Comparison of ENCODE assay signal across 16 cellular contexts in genomic region chr1:3911981-3912808, GRCh38. TPM values are rescaled to one million over a fixed set of nuclear protein-coding genes. Genes with fewer than 3 reads are reported as not detected.
DNase-seq lines count a peak whose midpoint lies in the region; ATAC-seq and TF ChIP-seq lines count a peak whose summit lies in the region.
"Had no signal": no experiment of that assay in that cellular context is flagged by ENCODE, and none has a peak within 500 bp of the region (broad histone marks: within the 10 kb centered on the region; RNA-seq: fewer than 3 reads in every experiment).

No MANE protein-coding gene starts in this region.

- no peak for TF ChIP-seq POLR2A in stomach (IDR thresholded peaks at IDR 0.05)

- peaks cover 56% of the 10 kb centered on the region for H3K4me1 ChIP-seq in BLaER1
- peaks cover 49% of the 10 kb centered on the region for H3K4me1 ChIP-seq in Karpas-422 (ENCODE audit: low read length)
- peaks cover 6% of the 10 kb centered on the region for H3K4me1 ChIP-seq in neural progenitor cell
- H3K4me1 ChIP-seq in stomach = peaks cover 0 to 9% (median 8%) of the 10 kb centered on the region in 4 donors

- ATAC-seq in HG02763 (IDR thresholded peaks at IDR 0.05; ENCODE audit: unreplicated experiment) = no peak

- H3K9me3 ChIP-seq in BLaER1 (no peaks in the 10 kb centered on the region), Karpas-422 (ENCODE audit: low read length) (no peaks in the 10 kb centered on the region), neural progenitor cell (ENCODE audit: low read depth) (no peaks in the 10 kb centered on the region), stomach (no peaks in the 10 kb centered on the region)

- H3K4me2 ChIP-seq in BLaER1 (peak overlapping the region; percentile 97), Karpas-422 (ENCODE audit: low read depth, low read length, poor library complexity, severe bottlenecking) (peak overlapping the region; percentile 84), neural progenitor cell (no peak overlapping the region)

- peak overlapping the region; percentile 3; the same call in 1 of the 2 replicates for H3K9ac ChIP-seq in BLaER1
- peak overlapping the region; percentile 75; the same call in 1 of the 2 replicates for H3K9ac ChIP-seq in Karpas-422 (ENCODE audit: low read length)
- no peak overlapping the region for H3K9ac ChIP-seq in neural progenitor cell

- intact Hi-C loops in stomach (cut with DNase I; ENCODE audit: low total_unique reads) = no loop called here

- no peaks in the 10 kb centered on the region for H3K9me3 Mint-ChIP-seq in neural progenitor cell
- H3K9me3 Mint-ChIP-seq in activated CD4-positive, alpha-beta memory T cell treated with anti-CD3 and anti-CD28 coated beads, Interleukin-2, amount 10 ng/mL, durations not matched to agents 7 days and 5 days = no peaks in the 10 kb centered on the region
- H3K9me3 Mint-ChIP-seq: H9 had no signal

- H3K4me3 Mint-ChIP-seq in neural progenitor cell = no peak overlapping the region
- no peak overlapping the region for H3K4me3 Mint-ChIP-seq in activated CD4-positive, alpha-beta memory T cell treated with anti-CD3 and anti-CD28 coated beads, Interleukin-2, amount 10 ng/mL, durations not matched to agents 7 days and 5 days

- H4K20me1 ChIP-seq in BLaER1 (no peaks in the 10 kb centered on the region), Karpas-422 (ENCODE audit: insufficient read depth, low read depth, low read length) (no peaks in the 10 kb centered on the region), neural progenitor cell (ENCODE audit: low read depth) (no peaks in the 10 kb centered on the region)

- no peaks in the 10 kb centered on the region for H3K36me3 ChIP-seq in BLaER1
- H3K36me3 ChIP-seq in Karpas-422 (ENCODE audit: insufficient read depth, low read length) = no peaks in the 10 kb centered on the region
- no peaks in the 10 kb centered on the region for H3K36me3 ChIP-seq in neural progenitor cell
- no peaks in the 10 kb centered on the region for H3K36me3 ChIP-seq in stomach

- H3K27ac ChIP-seq in BLaER1 = 0 out of 2 replicates have a peak overlapping the region, but pooled peaks have one; percentile 18
- H3K27ac ChIP-seq in Karpas-422 (ENCODE audit: low read length) = no peak overlapping the region
- no peak overlapping the region for H3K27ac ChIP-seq in coronary artery
- H3K27ac ChIP-seq in neural progenitor cell = no peak overlapping the region
- H3K27ac ChIP-seq in stomach = no peak overlapping the region

- no peaks in the 10 kb centered on the region for H3K79me2 ChIP-seq in Karpas-422 (ENCODE audit: low read length)
- H3K79me2 ChIP-seq in neural progenitor cell (ENCODE audit: low read depth) = no peaks in the 10 kb centered on the region

- no peaks in the 10 kb centered on the region for H3F3A ChIP-seq in neural progenitor cell (ENCODE audit: low read depth)

- peak overlapping the region; percentile 78 for H3K27ac Mint-ChIP-seq in neural progenitor cell
- H3K27ac Mint-ChIP-seq in activated CD4-positive, alpha-beta memory T cell treated with anti-CD3 and anti-CD28 coated beads, Interleukin-2, amount 10 ng/mL, durations not matched to agents 7 days and 5 days = no peak overlapping the region
- H3K27ac Mint-ChIP-seq: H9 had no signal

- H3K27me3 Mint-ChIP-seq in neural progenitor cell (ENCODE audit: insufficient read depth, low read depth) = peaks cover 10% of the 10 kb centered on the region
- H3K27me3 Mint-ChIP-seq in activated CD4-positive, alpha-beta memory T cell treated with anti-CD3 and anti-CD28 coated beads, Interleukin-2, amount 10 ng/mL, durations not matched to agents 7 days and 5 days = no peaks in the 10 kb centered on the region

- H3K36me3 Mint-ChIP-seq in neural progenitor cell = no peaks in the 10 kb centered on the region
- H3K36me3 Mint-ChIP-seq in activated CD4-positive, alpha-beta memory T cell treated with anti-CD3 and anti-CD28 coated beads, Interleukin-2, amount 10 ng/mL, durations not matched to agents 7 days and 5 days (ENCODE audit: low read depth) = no peaks in the 10 kb centered on the region

- CTCF ChIA-PET in activated CD4-positive, alpha-beta memory T cell treated with anti-CD3 and anti-CD28 coated beads, Interleukin-2, amount 10 ng/mL, durations not matched to agents 7 days and 5 days (lab: Charles Lee) = interaction anchor here (2.0 kb wide), 1 partner anchor 10 kb away, joined by 5 read pairs; no protein-coding TSS in a partner anchor

- H3K4me3 ChIP-seq in BLaER1 (no peak overlapping the region), Karpas-422 (ENCODE audit: low read length) (peak overlapping the region; percentile 65), coronary artery (no peak overlapping the region), neural progenitor cell (no peak overlapping the region), stomach (no peak overlapping the region)

- H3K27me3 ChIP-seq in BLaER1 = no peaks in the 10 kb centered on the region
- no peaks in the 10 kb centered on the region for H3K27me3 ChIP-seq in Karpas-422 (ENCODE audit: low read length)
- no peaks in the 10 kb centered on the region for H3K27me3 ChIP-seq in neural progenitor cell
- H3K27me3 ChIP-seq in stomach = peaks cover 0 to 55% (median 11%) of the 10 kb centered on the region in 3 donors

- H3K9me2 ChIP-seq in Karpas-422 (replicated peaks; ENCODE audit: insufficient read depth, low read length) = no peaks in the 10 kb centered on the region

- TF ChIP-seq CTCF in coronary artery (IDR thresholded peaks at IDR 0.05) (no peak), neural progenitor cell (IDR thresholded peaks at IDR 0.05) (no peak), stomach (IDR thresholded peaks at IDR 0.05) (no peak)

- no peak for DNase-seq in Karpas-422
- peak; percentile 68 for DNase-seq in coronary artery (ENCODE audit: low spot score)
- DNase-seq in neural progenitor cell (ENCODE audit: low spot score) = no peak
- no peak for DNase-seq in stomach
- DNase-seq in activated CD4-positive, alpha-beta memory T cell treated with anti-CD3 and anti-CD28 coated beads, Interleukin-2, amount 10 ng/mL, durations not matched to agents 7 days and 5 days = no peak
- no peak for DNase-seq in NCI-H2227 treated with DMSO at 0.1 percent for 48 hours (lab: John Stamatoyannopoulos, UW)
- DNase-seq: C1 segment of cervical spinal cord; DMS79; H9; NCI-H1105 treated with DMSO at 0.1 percent for 48 hours; NCI-H1694; NCI-H2081 treated with DMSO at 0.1 percent for 48 hours; NK-92 treated with Interleukin-12 subunit alpha and Interleukin-12 subunit beta, amount 100 ng/mL, for 24 hours; SHP77 treated with DMSO at 0.1 percent for 48 hours had no signal

- no peak for TF ChIP-seq EP300 in stomach (IDR thresholded peaks at IDR 0.05)

- POLR2A ChIA-PET in activated CD4-positive, alpha-beta memory T cell treated with anti-CD3 and anti-CD28 coated beads, Interleukin-2, amount 10 ng/mL, durations not matched to agents 7 days and 5 days (lab: Charles Lee) = no interaction called here

- 82 to 93% (median 87%) methylated on average over 16 to 38 of the region's 38 CpGs for WGBS in stomach, 5 donors

- peaks cover 43% of the 10 kb centered on the region for H3K4me1 Mint-ChIP-seq in neural progenitor cell
- peaks cover 2% of the 10 kb centered on the region for H3K4me1 Mint-ChIP-seq in activated CD4-positive, alpha-beta memory T cell treated with anti-CD3 and anti-CD28 coated beads, Interleukin-2, amount 10 ng/mL, durations not matched to agents 7 days and 5 days

- H2AFZ ChIP-seq in Karpas-422 (ENCODE audit: low read length) = no peak overlapping the region
- no peak overlapping the region for H2AFZ ChIP-seq in neural progenitor cell (replicated peaks)

RNA-seq across cellular contexts. Expression of gene C1orf174, which starts 12.1 kb away (rescaled TPM):
- 17.4 and 25.5 TPM in 2 replicates for total RNA-seq in Karpas-422 (2014; rRNA removed; shearing (Covaris generic); ENCODE audit: low replicate concordance)
- total RNA-seq in neural progenitor cell (ENCODE audit: low replicate concordance) (31.3 and 36.5 TPM in 2 replicates), stomach (100 to 1,000 TPM in 1 of 5 donors, 10 to 100 TPM in 4; 17.3 to 124 (median 28.7) TPM)
- polyA plus RNA-seq in stomach = 10 to 100 TPM; 13.1 to 18.6 (median 13.5) TPM
- 10 to 100 TPM; 24.1 to 25.5 TPM for total RNA-seq in activated CD4-positive, alpha-beta memory T cell treated with anti-CD3 and anti-CD28 coated beads, Interleukin-2, amount 10 ng/mL, durations not matched to agents 7 days and 5 days

RNA-seq across cellular contexts. Expression of gene DFFB, which starts 54.9 kb away (rescaled TPM):
- total RNA-seq in Karpas-422 (2014; rRNA removed; shearing (Covaris generic); ENCODE audit: low replicate concordance) = 11.9 and 15.2 TPM in 2 replicates
- total RNA-seq in neural progenitor cell (ENCODE audit: low replicate concordance) (4.8 and 9.0 TPM in 2 replicates), stomach (1 to 10 TPM; 1.2 to 9.3 (median 5.0) TPM)
- polyA plus RNA-seq in stomach = 1 to 10 TPM; 3.7 to 5.2 (median 4.6) TPM
- total RNA-seq in activated CD4-positive, alpha-beta memory T cell treated with anti-CD3 and anti-CD28 coated beads, Interleukin-2, amount 10 ng/mL, durations not matched to agents 7 days and 5 days = 1 to 10 TPM; 9.0 to 9.5 TPM

RNA-seq across cellular contexts. Expression of gene CEP104, which starts 55.2 kb away (rescaled TPM):
- total RNA-seq in Karpas-422 (2014; rRNA removed; shearing (Covaris generic); ENCODE audit: low replicate concordance) = 19.9 and 90.0 TPM in 2 replicates
- total RNA-seq in neural progenitor cell (ENCODE audit: low replicate concordance) (12.9 and 13.2 TPM in 2 replicates), stomach (100 to 1,000 TPM in 1 of 5 donors, 10 to 100 TPM in 4; 26.6 to 128 (median 35.5) TPM)
- 10 to 100 TPM in 1 of 3 donors, 1 to 10 TPM in 2; 7.0 to 11.7 (median 9.6) TPM for polyA plus RNA-seq in stomach
- 10 to 100 TPM; 43.0 to 46.0 TPM for total RNA-seq in activated CD4-positive, alpha-beta memory T cell treated with anti-CD3 and anti-CD28 coated beads, Interleukin-2, amount 10 ng/mL, durations not matched to agents 7 days and 5 days
